ENCODE assay signal across 9 cellular contexts in genomic region chr4:100742045-100742444, GRCh38.
DNase-seq lines count a peak whose midpoint lies in the region; ATAC-seq lines count a peak whose summit lies in the region.
"Had no signal": no experiment of that assay in that cellular context is flagged by ENCODE, and none has a peak within 500 bp of the region (broad histone marks: within the 10 kb centered on the region; RNA-seq: fewer than 3 reads in every experiment).

No MANE protein-coding gene starts in this region.

- no peaks in the 10 kb centered on the region for H3K36me3 Mint-ChIP-seq in activated CD8-positive, alpha-beta memory T cell treated with anti-CD3 and anti-CD28 coated beads, Interleukin-2, amount 10 ng/mL, durations not matched to agents 7 days and 5 days

- no peaks in the 10 kb centered on the region for H3K9me3 Mint-ChIP-seq in activated CD8-positive, alpha-beta memory T cell treated with anti-CD3 and anti-CD28 coated beads, Interleukin-2, amount 10 ng/mL, durations not matched to agents 7 days and 5 days (ENCODE audit: low read depth)

- peaks cover 5% of the 10 kb centered on the region for H3K4me1 Mint-ChIP-seq in activated CD8-positive, alpha-beta memory T cell treated with anti-CD3 and anti-CD28 coated beads, Interleukin-2, amount 10 ng/mL, durations not matched to agents 7 days and 5 days

- peak; percentile 1 for DNase-seq in NCI-H146 (lab: John Stamatoyannopoulos, UW)
- DNase-seq in NCI-H146 treated with DMSO at 0.1 percent for 48 hours (lab: John Stamatoyannopoulos, UW; ENCODE audit: unreplicated experiment), result no peak
- peak; percentile 47 for DNase-seq in MV-4-11 (lab: John Stamatoyannopoulos, UW)
- DNase-seq in dermis microvascular lymphatic vessel endothelial cell (ENCODE audit: low read depth in 2 of 2), result peak; percentile 63 to 82
- peak; percentile 68 for DNase-seq in renal cortical epithelial cell (ENCODE audit: low read depth)
- no peak for DNase-seq in activated CD8-positive, alpha-beta memory T cell treated with anti-CD3 and anti-CD28 coated beads, Interleukin-2, amount 10 ng/mL, durations not matched to agents 7 days and 5 days
- DNase-seq in activated CD4-positive, alpha-beta T cell treated with anti-CD3 and anti-CD28 coated beads, Interleukin-2, amount 50 U/mL, for 1 hour, result no peak
- no peak for DNase-seq in GM19240 (ENCODE audit: insufficient read length, low spot score)
- DNase-seq: C1 segment of cervical spinal cord had no signal

- no peak overlapping the region for H3K27ac Mint-ChIP-seq in activated CD8-positive, alpha-beta memory T cell treated with anti-CD3 and anti-CD28 coated beads, Interleukin-2, amount 10 ng/mL, durations not matched to agents 7 days and 5 days

- ATAC-seq in activated CD8-positive, alpha-beta memory T cell treated with anti-CD3 and anti-CD28 coated beads, Interleukin-2, amount 10 ng/mL, durations not matched to agents 7 days and 5 days, result no peak

- H3K4me3 Mint-ChIP-seq in activated CD8-positive, alpha-beta memory T cell treated with anti-CD3 and anti-CD28 coated beads, Interleukin-2, amount 10 ng/mL, durations not matched to agents 7 days and 5 days, result no peak overlapping the region

- H3K27me3 Mint-ChIP-seq in activated CD8-positive, alpha-beta memory T cell treated with anti-CD3 and anti-CD28 coated beads, Interleukin-2, amount 10 ng/mL, durations not matched to agents 7 days and 5 days, result peaks cover 2% of the 10 kb centered on the region

- CTCF ChIA-PET in activated CD8-positive, alpha-beta memory T cell treated with anti-CD3 and anti-CD28 coated beads, Interleukin-2, amount 10 ng/mL, durations not matched to agents 7 days and 5 days (lab: Charles Lee), result interaction anchor here (0.8 kb wide), 1 partner anchor 198 kb away, joined by 3 read pairs; no protein-coding TSS in a partner anchor

Comparison
In these comparisons a context has a peak if more than half of its experiments do, and no peak if none do; other contexts are left out.
1. DNase-seq: peak in NCI-H146 (single experiment), MV-4-11 (single experiment), dermis microvascular lymphatic vessel endothelial cell (2 of 2) and renal cortical epithelial cell (single experiment); none in NCI-H146 treated with DMSO at 0.1 percent for 48 hours (single experiment), activated CD8-positive, alpha-beta memory T cell treated with anti-CD3 and anti-CD28 coated beads, Interleukin-2, amount 10 ng/mL, durations not matched to agents 7 days and 5 days (single experiment), activated CD4-positive, alpha-beta T cell treated with anti-CD3 and anti-CD28 coated beads, Interleukin-2, amount 50 U/mL, for 1 hour (single experiment) and GM19240 (single experiment).